Comparison of ENCODE assay signal across 1 cellular context in genomic region chr12:113286712-113287111, GRCh38.
TF ChIP-seq lines count a peak whose summit lies in the region.

No MANE protein-coding gene starts in this region.

TF ChIP-seq in HepG2, 621 proteins besides CTCF, POLR2A, EP300 and RAD21 (continued from another document):
- peak; percentile 20; the same call in 1 of the 2 replicates for TF ChIP-seq ZNF687 (CRISPR knock-in tag; IDR thresholded peaks at IDR 0.05)
